8 cellular contexts compared by ENCODE assay signal in the genomic region with DNA sequence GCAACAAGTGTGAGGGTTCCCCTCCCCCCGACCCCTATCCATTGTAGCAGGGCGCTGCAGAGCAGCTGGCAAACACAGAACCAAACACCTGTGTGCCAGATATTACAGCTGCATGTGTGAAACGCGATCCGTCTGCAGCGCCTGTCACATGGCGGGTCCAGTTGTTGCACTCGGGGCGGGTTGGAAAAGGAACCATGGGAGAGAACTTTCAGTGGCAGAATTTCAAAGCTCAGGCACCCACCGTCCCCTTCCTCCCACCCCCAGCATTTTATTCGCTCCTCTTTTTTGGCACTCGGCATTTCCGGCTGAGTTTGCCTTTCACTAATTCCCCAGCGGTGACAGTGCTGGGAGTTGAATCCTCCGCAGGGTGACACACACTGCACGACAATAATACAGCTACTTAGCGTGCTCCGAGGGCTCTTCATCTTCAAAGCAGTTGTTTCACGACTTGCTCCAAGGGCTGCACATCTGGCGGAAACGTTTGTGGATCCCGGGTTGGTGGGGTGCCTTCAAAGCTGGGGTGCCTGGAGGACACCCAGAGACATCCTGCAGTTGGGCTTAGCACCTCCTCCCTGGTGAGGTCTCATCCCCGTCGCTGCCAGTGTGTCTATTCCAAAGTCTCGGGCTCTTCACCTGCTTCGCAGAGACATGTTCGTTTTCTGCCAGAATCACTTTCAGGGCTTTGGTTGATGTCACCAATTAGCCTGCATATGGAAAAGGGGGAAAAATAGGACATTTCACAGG.
DNase-seq lines count a peak whose midpoint lies in the region; ATAC-seq, FAIRE-seq and TF ChIP-seq lines count a peak whose summit lies in the region.

No MANE protein-coding gene starts in this region.

- intact Hi-C loops in CD4-positive, alpha-beta memory T cell (cut with micrococcal nuclease): no loop called here

- H3K36me3 ChIP-seq in CD4-positive, alpha-beta memory T cell (ENCODE audit: insufficient read depth, low read length): no peaks in the 10 kb centered on the region
- H3K36me3 ChIP-seq in astrocyte (ENCODE audit: insufficient read depth, low read length): no peaks in the 10 kb centered on the region
- no peaks in the 10 kb centered on the region for H3K36me3 ChIP-seq in mesendoderm (ENCODE audit: control insufficient read depth, insufficient read depth, low read length)

- no peaks in the 10 kb centered on the region for H3K27me3 ChIP-seq in CD4-positive, alpha-beta memory T cell (ENCODE audit: insufficient read depth, low read length)
- H3K27me3 ChIP-seq in astrocyte (ENCODE audit: insufficient read depth, low read length): no peaks in the 10 kb centered on the region
- no peaks in the 10 kb centered on the region for H3K27me3 ChIP-seq in mesendoderm (ENCODE audit: insufficient read depth, low read length, poor library complexity)

- H3K4me2 ChIP-seq in astrocyte (ENCODE audit: low read length) (peak overlapping the region; percentile 90), mesendoderm (ENCODE audit: low read length) (no peak overlapping the region)

- H3K56ac ChIP-seq in mesendoderm (ENCODE audit: low read length): peak overlapping the region; percentile 51

- peak overlapping the region in 5 of 8 donors; percentile 39 to 66 (median 59) for H3K4me3 Mint-ChIP-seq in CD4-positive, alpha-beta memory T cell
- H3K4me3 Mint-ChIP-seq in astrocyte (ENCODE audit: unreplicated experiment): no peak overlapping the region

- no peak overlapping the region for H2AK5ac ChIP-seq in mesendoderm (ENCODE audit: low read length)

- no peak overlapping the region for H2BK120ac ChIP-seq in mesendoderm (ENCODE audit: low read depth, low read length)

- POLR2A ChIA-PET in CD4-positive, alpha-beta memory T cell (lab: Charles Lee; ENCODE audit: partially characterized antibody): interaction anchor here (0.8 kb wide), 1 partner anchor 10 kb away, joined by 3 read pairs; no protein-coding TSS in a partner anchor

- H3K4ac ChIP-seq in mesendoderm (ENCODE audit: low read depth, low read length): no peak overlapping the region

- H3K4me1 Mint-ChIP-seq in CD4-positive, alpha-beta memory T cell: peaks cover 0 to 2% (median 0%) of the 10 kb centered on the region in 4 donors
- H3K4me1 Mint-ChIP-seq in astrocyte (ENCODE audit: low read depth, unreplicated experiment): peaks cover 3% of the 10 kb centered on the region

- WGBS in mesendoderm (ENCODE audit: extremely low coverage, insufficient coverage, low lambda C conversion rate): no CpG with 5 or more reads among the region's 27 CpGs

- H3K4me3 ChIP-seq in CD4-positive, alpha-beta memory T cell (ENCODE audit: low read length in 2 of 2): no peak overlapping the region
- H3K4me3 ChIP-seq in astrocyte (ENCODE audit: insufficient read depth, low read depth, low read length) (peak overlapping the region; percentile 42), mesendoderm (ENCODE audit: low read length) (no peak overlapping the region)

- H3K27me3 Mint-ChIP-seq in CD4-positive, alpha-beta memory T cell: peaks cover 10 to 16% of the 10 kb centered on the region in 2 donors
- H3K27me3 Mint-ChIP-seq in astrocyte (ENCODE audit: low read depth, unreplicated experiment): peaks cover 34% of the 10 kb centered on the region

- ATAC-seq in GM19035 (IDR thresholded peaks at IDR 0.05; ENCODE audit: unreplicated experiment): no peak

- H3K23ac ChIP-seq in mesendoderm (ENCODE audit: low read length): no peak overlapping the region

- no peak overlapping the region for H4K5ac ChIP-seq in mesendoderm (ENCODE audit: low read length)

- peak overlapping the region in 1 of 7 donors; percentile 16 for H3K27ac Mint-ChIP-seq in CD4-positive, alpha-beta memory T cell
- no peak overlapping the region for H3K27ac Mint-ChIP-seq in astrocyte (ENCODE audit: unreplicated experiment)

- no peak overlapping the region for H2BK15ac ChIP-seq in mesendoderm (replicated peaks; ENCODE audit: low read depth)

- no peaks in the 10 kb centered on the region for H3K36me3 Mint-ChIP-seq in CD4-positive, alpha-beta memory T cell
- H3K36me3 Mint-ChIP-seq in astrocyte (ENCODE audit: low read depth, unreplicated experiment): peaks cover 2% of the 10 kb centered on the region

- FAIRE-seq in astrocyte (lab: Jason Lieb, UNC): no peak

- H3K4me1 ChIP-seq in CD4-positive, alpha-beta memory T cell (ENCODE audit: insufficient read depth, low read length): no peaks in the 10 kb centered on the region
- peaks cover 13% of the 10 kb centered on the region for H3K4me1 ChIP-seq in astrocyte (ENCODE audit: insufficient read depth, low read length)
- H3K4me1 ChIP-seq in mesendoderm (ENCODE audit: control insufficient read depth, low read depth, low read length): peaks cover 2% of the 10 kb centered on the region

- no peaks in the 10 kb centered on the region for H4K20me1 ChIP-seq in astrocyte (ENCODE audit: insufficient read depth, low read length)

- no peak for TF ChIP-seq CTCF in astrocyte (IDR thresholded peaks at IDR 0.05; ENCODE audit: insufficient read depth, low read depth, low read length)

- no peaks in the 10 kb centered on the region for H3K79me1 ChIP-seq in mesendoderm (ENCODE audit: low read length)

- H3K79me2 ChIP-seq in astrocyte (ENCODE audit: insufficient read depth, low read length) (no peaks in the 10 kb centered on the region), mesendoderm (ENCODE audit: control insufficient read depth, insufficient read depth, low read length) (no peaks in the 10 kb centered on the region)

- no peak for DNase-seq in CD4-positive, alpha-beta memory T cell
- DNase-seq in NCI-H1436 treated with DMSO at 0.1 percent for 48 hours (lab: John Stamatoyannopoulos, UW) (peak; percentile 24), astrocyte (ENCODE audit: low read depth) (peak; percentile 45), mesendoderm (no peak), mesenteric fat pad (ENCODE audit: low spot score) (no peak), A172 (ENCODE audit: low spot score) (no peak), LoVo (ENCODE audit: low spot score) (no peak)

- no peak overlapping the region for H2BK5ac ChIP-seq in mesendoderm (ENCODE audit: low read length)

- H3K9me3 ChIP-seq in CD4-positive, alpha-beta memory T cell (ENCODE audit: control insufficient read depth in 1 of 2, low read length in 2 of 2): no peaks in the 10 kb centered on the region
- H3K9me3 ChIP-seq in astrocyte (ENCODE audit: insufficient read depth, low read depth, low read length): no peaks in the 10 kb centered on the region

- H3K9ac ChIP-seq in astrocyte (ENCODE audit: low read length) (no peak overlapping the region), mesendoderm (ENCODE audit: low read length) (no peak overlapping the region)

- no peak overlapping the region for H3K18ac ChIP-seq in mesendoderm (ENCODE audit: low read length)

- H4K8ac ChIP-seq in mesendoderm (ENCODE audit: low read depth, low read length): no peak overlapping the region

- CTCF ChIA-PET in CD4-positive, alpha-beta memory T cell (lab: Charles Lee; ENCODE audit: partially characterized antibody): no interaction called here

- no peaks in the 10 kb centered on the region for H3K9me3 Mint-ChIP-seq in CD4-positive, alpha-beta memory T cell
- no peaks in the 10 kb centered on the region for H3K9me3 Mint-ChIP-seq in astrocyte (ENCODE audit: unreplicated experiment)

- peak overlapping the region; percentile 76 for H2AFZ ChIP-seq in astrocyte (ENCODE audit: low read depth, low read length)

- H3K27ac ChIP-seq in CD4-positive, alpha-beta memory T cell (ENCODE audit: low read depth, low read length): no peak overlapping the region
- H3K27ac ChIP-seq in astrocyte (ENCODE audit: low read depth, low read length) (no peak overlapping the region), mesendoderm (ENCODE audit: low read depth, low read length) (no peak overlapping the region)

Comparison
In these comparisons a context has a peak if more than half of its experiments do, and no peak if none do; other contexts are left out.
1. DNase-seq: peak in NCI-H1436 treated with DMSO at 0.1 percent for 48 hours (single experiment) and astrocyte (single experiment); none in CD4-positive, alpha-beta memory T cell (0 of 5), mesendoderm (single experiment), mesenteric fat pad (single experiment), A172 (single experiment) and LoVo (single experiment).